In the genomic region with DNA sequence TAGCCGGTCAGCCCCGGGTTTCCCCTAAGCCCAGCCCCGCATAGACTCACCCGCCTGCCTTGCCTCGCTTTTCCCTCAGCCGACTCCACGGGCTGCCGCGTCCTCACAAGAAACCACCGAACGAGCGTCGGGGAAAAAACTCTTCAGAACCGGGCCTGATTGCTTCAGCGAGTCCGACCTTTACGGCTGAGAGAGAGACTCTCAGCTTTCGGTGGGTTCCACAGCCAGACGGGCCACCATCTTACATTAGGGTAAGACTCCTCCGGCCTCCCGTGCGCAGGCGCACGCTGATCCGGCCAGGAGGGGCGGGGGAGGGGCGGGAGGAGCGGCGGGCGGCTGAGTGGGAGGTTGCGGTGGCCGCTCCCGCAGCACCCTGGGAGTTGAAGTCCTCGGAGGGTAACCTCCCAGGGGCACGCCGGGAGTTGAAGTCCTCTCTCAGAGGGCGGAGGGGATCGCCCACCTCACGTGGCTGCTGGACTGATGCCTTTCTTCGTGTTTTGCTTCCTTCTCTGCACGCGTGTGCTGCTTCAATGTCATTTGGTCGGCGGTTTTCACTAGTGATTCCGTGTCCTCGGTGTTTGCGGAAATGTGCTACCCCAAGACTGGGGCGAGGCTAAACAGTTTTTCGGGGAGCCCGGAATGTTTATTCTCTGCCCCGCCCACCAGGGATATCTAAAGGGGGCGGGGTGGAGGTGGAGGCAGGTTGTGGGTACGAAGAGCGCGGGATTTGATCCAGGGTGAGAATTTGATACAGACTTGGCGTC, we compare ENCODE assay signal across 8 cellular contexts. TPM values are rescaled to one million over a fixed set of nuclear protein-coding genes. Genes with fewer than 3 reads are reported as not detected.
DNase-seq lines count a peak whose midpoint lies in the region; ATAC-seq and TF ChIP-seq lines count a peak whose summit lies in the region.

A gene with protein sequence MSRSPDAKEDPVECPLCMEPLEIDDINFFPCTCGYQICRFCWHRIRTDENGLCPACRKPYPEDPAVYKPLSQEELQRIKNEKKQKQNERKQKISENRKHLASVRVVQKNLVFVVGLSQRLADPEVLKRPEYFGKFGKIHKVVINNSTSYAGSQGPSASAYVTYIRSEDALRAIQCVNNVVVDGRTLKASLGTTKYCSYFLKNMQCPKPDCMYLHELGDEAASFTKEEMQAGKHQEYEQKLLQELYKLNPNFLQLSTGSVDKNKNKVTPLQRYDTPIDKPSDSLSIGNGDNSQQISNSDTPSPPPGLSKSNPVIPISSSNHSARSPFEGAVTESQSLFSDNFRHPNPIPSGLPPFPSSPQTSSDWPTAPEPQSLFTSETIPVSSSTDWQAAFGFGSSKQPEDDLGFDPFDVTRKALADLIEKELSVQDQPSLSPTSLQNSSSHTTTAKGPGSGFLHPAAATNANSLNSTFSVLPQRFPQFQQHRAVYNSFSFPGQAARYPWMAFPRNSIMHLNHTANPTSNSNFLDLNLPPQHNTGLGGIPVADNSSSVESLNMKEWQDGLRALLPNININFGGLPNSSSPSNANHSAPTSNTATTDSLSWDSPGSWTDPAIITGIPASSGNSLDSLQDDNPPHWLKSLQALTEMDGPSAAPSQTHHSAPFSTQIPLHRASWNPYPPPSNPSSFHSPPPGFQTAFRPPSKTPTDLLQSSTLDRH (minus strand): TSS at position 264 of the 764 bp plus-strand sequence. CDS start 71,771 bp downstream, outside the sequence.

- H3K27me3 Mint-ChIP-seq in activated T-cell treated with anti-CD3 and anti-CD28 coated beads, Interleukin-2, amount 50 U/mL, for 4 hours (ENCODE audit: low read depth), result no peaks in the 10 kb centered on the region

- TF ChIP-seq POLR2A in esophagus squamous epithelium (IDR thresholded peaks at IDR 0.05), result peak in 2 of 4 donors; percentile 29 to 68

- H3K9ac ChIP-seq in GM23248, result peak within 1 kb of the TSS; percentile 92

- WGBS in GM23248 (ENCODE audit: low coverage in 1 of 2, low lambda C conversion rate in 2 of 2, missing lambda C conversion rate in 2 of 2), 2 experiments, result 1% methylated on average over 37 to 55 of the region's 56 CpGs
- 0% methylated on average over 16 to 39 of the region's 56 CpGs for WGBS in esophagus squamous epithelium, 2 donors

- ATAC-seq in Panc1, result peak; percentile 98
- ATAC-seq in activated T-cell treated with anti-CD3 and anti-CD28 coated beads, Interleukin-2, amount 50 U/mL, for 4 hours, result peak; percentile 95

- H3K9me3 Mint-ChIP-seq in activated T-cell treated with anti-CD3 and anti-CD28 coated beads, Interleukin-2, amount 50 U/mL, for 4 hours, result no peaks in the 10 kb centered on the region

- H4K20me1 ChIP-seq in DOHH2 (ENCODE audit: control insufficient read depth, insufficient read depth, low read depth, low read length) (peaks cover 23% of the 10 kb centered on the region), GM23248 (ENCODE audit: insufficient read depth) (peaks cover 8% of the 10 kb centered on the region; the same call in 1 of the 2 replicates)

- H3K9me2 ChIP-seq in DOHH2 (replicated peaks; ENCODE audit: control insufficient read depth, low read length) (no peaks in the 10 kb centered on the region), GM23248 (ENCODE audit: insufficient read depth) (no peaks in the 10 kb centered on the region)

- H3K36me3 ChIP-seq in DOHH2 (ENCODE audit: control insufficient read depth, low read length) (peaks cover 14% of the 10 kb centered on the region), GM23248 (ENCODE audit: low read depth) (no peaks in the 10 kb centered on the region), KOPT-K1 (ENCODE audit: insufficient read depth, low read length) (0 out of 2 replicates have a peak, but pooled peaks cover 4% of the 10 kb centered on the region), Panc1 (ENCODE audit: control insufficient read depth, insufficient read depth, low read length) (peaks cover 2% of the 10 kb centered on the region; the same call in 1 of the 2 replicates), esophagus squamous epithelium (peaks cover 0 to 3% (median 0%) of the 10 kb centered on the region in 3 donors), muscle layer of duodenum (ENCODE audit: control insufficient read depth in 1 of 2, insufficient read depth in 2 of 2, low read length in 2 of 2) (peaks cover 0 to 5% of the 10 kb centered on the region in 2 donors)

- peaks cover 49% of the 10 kb centered on the region for H3K79me2 ChIP-seq in DOHH2 (ENCODE audit: control insufficient read depth, low read length)
- peaks cover 46% of the 10 kb centered on the region for H3K79me2 ChIP-seq in GM23248 (ENCODE audit: insufficient read depth)

- H3K4me1 Mint-ChIP-seq in activated T-cell treated with anti-CD3 and anti-CD28 coated beads, Interleukin-2, amount 50 U/mL, for 4 hours (ENCODE audit: low read depth), result peaks cover 11% of the 10 kb centered on the region

- H3K4me3 Mint-ChIP-seq in activated T-cell treated with anti-CD3 and anti-CD28 coated beads, Interleukin-2, amount 50 U/mL, for 4 hours, result no peak within 1 kb of the TSS

- peak within 1 kb of the TSS; percentile 98 for H2AFZ ChIP-seq in GM23248

- TF ChIP-seq CTCF in DOHH2 (IDR thresholded peaks at IDR 0.05; ENCODE audit: low read depth, low read length, poor library complexity, severe bottlenecking) (no peak), Panc1 (IDR thresholded peaks at IDR 0.05) (no peak), esophagus squamous epithelium (IDR thresholded peaks at IDR 0.05) (no peak)

- H3K4me2 ChIP-seq in DOHH2 (ENCODE audit: low read length) (peak within 1 kb of the TSS; percentile 82), GM23248 (ENCODE audit: unreplicated experiment) (peak within 1 kb of the TSS; percentile 98)

- peak within 1 kb of the TSS; percentile 72 for H3K27ac ChIP-seq in DOHH2 (ENCODE audit: low read depth, low read length)
- peak within 1 kb of the TSS; percentile 86 for H3K27ac ChIP-seq in GM23248
- peak within 1 kb of the TSS; percentile 86 for H3K27ac ChIP-seq in KOPT-K1 (ENCODE audit: low read depth, low read length, poor library complexity, severe bottlenecking)
- H3K27ac ChIP-seq in Panc1 (ENCODE audit: low read length), result peak within 1 kb of the TSS; percentile 91
- peak within 1 kb of the TSS; percentile 94 to 98 (median 96) for H3K27ac ChIP-seq in esophagus squamous epithelium
- H3K27ac ChIP-seq in muscle layer of duodenum (ENCODE audit: low read length), result peak within 1 kb of the TSS; percentile 96

- no peaks in the 10 kb centered on the region for H3K36me3 Mint-ChIP-seq in activated T-cell treated with anti-CD3 and anti-CD28 coated beads, Interleukin-2, amount 50 U/mL, for 4 hours (ENCODE audit: insufficient read depth)

- H3K9me3 ChIP-seq in DOHH2 (ENCODE audit: control insufficient read depth, insufficient read depth, low read length) (no peaks in the 10 kb centered on the region), GM23248 (ENCODE audit: low read depth) (no peaks in the 10 kb centered on the region), KOPT-K1 (ENCODE audit: insufficient read depth, low read length, poor library complexity, severe bottlenecking) (no peaks in the 10 kb centered on the region), Panc1 (ENCODE audit: control insufficient read depth, insufficient read depth, low read depth, low read length) (no peaks in the 10 kb centered on the region), esophagus squamous epithelium (no peaks in the 10 kb centered on the region), muscle layer of duodenum (ENCODE audit: control insufficient read depth in 1 of 2, low read length in 2 of 2) (no peaks in the 10 kb centered on the region)

- no TSS peak for BruUV-seq in Panc1 (replicated peaks; lab: Mats Ljungman, UMichigan)

- DNase-seq in GM23248, result peak; percentile 99
- peak; percentile 83 for DNase-seq in Panc1 (ENCODE audit: low read depth, low spot score)
- peak; percentile 95 for DNase-seq in activated T-cell treated with anti-CD3 and anti-CD28 coated beads, Interleukin-2, amount 50 U/mL, for 4 hours
- peak; percentile 79 for DNase-seq in esophagus squamous epithelium (lab: John Stamatoyannopoulos, UW)
- DNase-seq in stimulated activated CD8-positive, alpha-beta memory T cell treated with anti-CD3 and anti-CD28 coated beads, Interleukin-7, amount 100 ng/mL, for 24 hours (ENCODE audit: low read depth), result peak; percentile 92

- H3K27me3 ChIP-seq in DOHH2 (ENCODE audit: control insufficient read depth, low read length) (no peaks in the 10 kb centered on the region), GM23248 (replicated peaks; ENCODE audit: insufficient read depth) (no peaks in the 10 kb centered on the region), Panc1 (ENCODE audit: control insufficient read depth, insufficient read depth, low read length) (no peaks in the 10 kb centered on the region), esophagus squamous epithelium (no peaks in the 10 kb centered on the region), muscle layer of duodenum (ENCODE audit: low read depth, low read length) (no peaks in the 10 kb centered on the region)

- CTCF ChIA-PET in Panc1 (lab: Charles Lee), result interaction anchor here (0.8 kb wide), 1 partner anchor 71 kb away, joined by 4 read pairs; no protein-coding TSS in a partner anchor

- POLR2A ChIA-PET in Panc1 (lab: Charles Lee), result interaction anchor here (0.5 to 0.7 kb wide), 2 partner anchors 9 to 91 kb away, joined by 3 read pairs; no protein-coding TSS in a partner anchor

- in situ Hi-C loops in GM23248 (cut with MboI) (no loop called here), Panc1 (cut with HindIII; ENCODE audit: low pct_unique_long_range_greater_than_20kb, low sequenced_read_pairs) (no loop called here)

- H3K4me1 ChIP-seq in DOHH2 (ENCODE audit: control insufficient read depth, low read length), result peaks cover 31% of the 10 kb centered on the region
- peaks cover 16% of the 10 kb centered on the region for H3K4me1 ChIP-seq in GM23248 (ENCODE audit: insufficient read depth)
- H3K4me1 ChIP-seq in Panc1 (ENCODE audit: control insufficient read depth, insufficient read depth, low read length), result peaks cover 14% of the 10 kb centered on the region
- peaks cover 0 to 45% (median 30%) of the 10 kb centered on the region in 3 donors for H3K4me1 ChIP-seq in esophagus squamous epithelium
- peaks cover 6 to 21% of the 10 kb centered on the region in 2 donors for H3K4me1 ChIP-seq in muscle layer of duodenum (ENCODE audit: control insufficient read depth in 1 of 2, insufficient read depth in 2 of 2, low read length in 2 of 2)

- H3K4me3 ChIP-seq in DOHH2 (ENCODE audit: low read length) (peak within 1 kb of the TSS; percentile 98), GM23248 (peak within 1 kb of the TSS; percentile 97), Panc1 (ENCODE audit: low read depth in 2 of 2, low read length in 2 of 2) (peak within 1 kb of the TSS; percentile 95 to 99), esophagus squamous epithelium (peak within 1 kb of the TSS; percentile 77 to 94 (median 84)), muscle layer of duodenum (ENCODE audit: low read depth in 1 of 2, low read length in 2 of 2) (peak within 1 kb of the TSS; percentile 94 to 100)

- H3F3A ChIP-seq in DOHH2 (ENCODE audit: control insufficient read depth, insufficient read depth) (peaks cover 5% of the 10 kb centered on the region), GM23248 (ENCODE audit: insufficient read depth) (peaks cover 24% of the 10 kb centered on the region)

- intact Hi-C loops in Panc1 (cut with micrococcal nuclease; ENCODE audit: unreplicated experiment) (loop anchor here (10.0 kb wide), 2 partner anchors 135 to 225 kb away; no protein-coding TSS in a partner anchor), esophagus squamous epithelium (cut with DNase I) (no loop called here)

RNA-seq across cellular contexts. Expression of the gene that starts here (rescaled TPM):
- total RNA-seq in GM23248 (2014; rRNA removed; shearing (Covaris generic)), result 6.7 and 9.1 TPM in 2 replicates
- polyA plus RNA-seq in GM23248 (2016; fragmentation: Nextera tagmentation; extraction: Ambion mirVana), result 18.2 and 18.4 TPM in 2 replicates
- total RNA-seq in Panc1 (2021; ENCODE audit: unreplicated experiment) (22.3 TPM), esophagus squamous epithelium (10 to 100 TPM in 3 of 4 donors, 1 to 10 TPM in 1; 7.3 to 20.0 (median 14.0) TPM)
- polyA plus RNA-seq in Panc1 (2012; ENCODE audit: insufficient read length), result 8.9 TPM
- 10 to 100 TPM; 14.2 to 17.3 (median 15.7) TPM for total RNA-seq in activated T-cell treated with anti-CD3 and anti-CD28 coated beads, Interleukin-2, amount 50 U/mL, for 4 hours

Comparison
In these comparisons a context has a peak if more than half of its experiments do, and no peak if none do; other contexts are left out.
1. Peak in every context shown above with its lines: DNase-seq, ATAC-seq, H3K4me3 ChIP-seq and H3K27ac ChIP-seq.